Comparison of ENCODE assay signal across 1 cellular context in genomic region chr5:54133917-54134316, GRCh38.
TF ChIP-seq lines count a peak whose summit lies in the region.

No MANE protein-coding gene starts in this region.

TF ChIP-seq in HepG2, 621 proteins besides CTCF, POLR2A, EP300 and RAD21 (continued from another document):
- TF ChIP-seq ZMYM2 (CRISPR knock-in tag; IDR thresholded peaks at IDR 0.05) (no peak), ZNF879 (CRISPR knock-in tag; IDR thresholded peaks at IDR 0.05) (no peak), ERF (CRISPR knock-in tag; IDR thresholded peaks at IDR 0.05) (no peak), ZNF282 (IDR thresholded peaks at IDR 0.05; ENCODE audit: partially characterized antibody) (no peak), TARDBP (CRISPR knock-in tag; IDR thresholded peaks at IDR 0.05) (no peak), ISX (CRISPR knock-in tag; conservative IDR thresholded peaks at IDR 0.05) (no peak), ELF3 (CRISPR knock-in tag; IDR thresholded peaks at IDR 0.05) (no peak), ZBED4 (CRISPR knock-in tag; IDR thresholded peaks at IDR 0.05; ENCODE audit: borderline replicate concordance) (no peak), ZNF547 (CRISPR knock-in tag; IDR thresholded peaks at IDR 0.05) (no peak), ZNF556 (CRISPR knock-in tag; IDR thresholded peaks at IDR 0.05; ENCODE audit: borderline replicate concordance) (no peak), SIN3B (IDR thresholded peaks at IDR 0.05; ENCODE audit: low read length) (no peak)
